25 cellular contexts compared by ENCODE assay signal in genomic region chr12:107282628-107283027, GRCh38.
"Had no signal": no experiment of that assay in that cellular context is flagged by ENCODE, and none has a peak within 500 bp of the region (broad histone marks: within the 10 kb centered on the region; RNA-seq: fewer than 3 reads in every experiment).

No MANE protein-coding gene starts in this region.

- H3K4me1 ChIP-seq: colonic mucosa, heart right ventricle, neural progenitor cell, parathyroid adenoma, psoas muscle, tibial nerve had no signal

- H2AFZ ChIP-seq: neural progenitor cell, parathyroid adenoma had no signal

- H3K4me2 ChIP-seq: neural progenitor cell had no signal

- H3K36me3 ChIP-seq: colonic mucosa, heart right ventricle, neural progenitor cell, tibial nerve had no signal

- H3K27me3 ChIP-seq: colonic mucosa, neural progenitor cell, tibial nerve had no signal

- H3K36me3 Mint-ChIP-seq: activated naive CD4-positive, alpha-beta T cell treated with anti-CD3 and anti-CD28 coated beads, Interleukin-2, amount 50 U/mL, for 24 hours; neural progenitor cell had no signal

- H3K27ac Mint-ChIP-seq: activated CD8-positive, alpha-beta T cell treated with anti-CD3 and anti-CD28 coated beads for 36 hours; activated naive CD4-positive, alpha-beta T cell treated with anti-CD3 and anti-CD28 coated beads, Interleukin-2, amount 50 U/mL, for 24 hours; activated T-helper 2 cell treated with anti-CD3 and anti-CD28 coated beads, Interferon-gamma antibody, Interleukin-2, Interleukin-4, amounts not matched to agents 10 μg/mL and 5 μg/mL and 100 μg/mL, durations not matched to agents 14 hours and 24 hours and 36 hours; neural progenitor cell; T-helper 17 cell had no signal

- H3K9me3 Mint-ChIP-seq: activated CD8-positive, alpha-beta T cell treated with anti-CD3 and anti-CD28 coated beads for 36 hours; activated naive CD4-positive, alpha-beta T cell treated with anti-CD3 and anti-CD28 coated beads, Interleukin-2, amount 50 U/mL, for 24 hours; neural progenitor cell had no signal

- H3K4me1 Mint-ChIP-seq: neural progenitor cell had no signal

- H3K27ac ChIP-seq: colonic mucosa, heart right ventricle, neural progenitor cell, parathyroid adenoma, psoas muscle, tibial nerve had no signal

- ATAC-seq: activated CD8-positive, alpha-beta T cell treated with anti-CD3 and anti-CD28 coated beads for 36 hours; esophagus mucosa; heart right ventricle; left cardiac atrium; left ventricle myocardium superior; naive thymus-derived CD8-positive, alpha-beta T cell; psoas muscle; right cardiac atrium; T-helper 17 cell had no signal

- FAIRE-seq: islet of Langerhans had no signal

- H3K9me3 ChIP-seq: colonic mucosa had no signal

- DNase-seq: activated CD4-positive, alpha-beta T cell treated with anti-CD3 and anti-CD28 coated beads, Interleukin-2, amount 50 U/mL, for 1 hour; activated CD8-positive, alpha-beta T cell treated with anti-CD3 and anti-CD28 coated beads for 36 hours; activated T-cell treated with anti-CD3 and anti-CD28 coated beads, Interleukin-2, amount 50 U/mL, for 48 hours; colonic mucosa; effector memory CD4-positive, alpha-beta T cell; foreskin melanocyte; heart right ventricle; left cardiac atrium; left ventricle myocardium superior; midbrain; naive thymus-derived CD8-positive, alpha-beta T cell; occipital lobe; psoas muscle; right cardiac atrium; stimulated activated CD4-positive, alpha-beta T cell treated with anti-CD3 and anti-CD28 coated beads, Interleukin-2, amount 100 ng/mL, for 48 hours; stimulated activated naive CD4-positive, alpha-beta T cell treated with Interleukin-2 at 50 U/mL for 16 hours; T-helper 17 cell; T1000 had no signal

- H3K4me3 Mint-ChIP-seq: activated CD8-positive, alpha-beta T cell treated with anti-CD3 and anti-CD28 coated beads for 36 hours; activated naive CD4-positive, alpha-beta T cell treated with anti-CD3 and anti-CD28 coated beads, Interleukin-2, amount 50 U/mL, for 24 hours; naive thymus-derived CD8-positive, alpha-beta T cell; neural progenitor cell; T-helper 17 cell had no signal

- H3K27me3 Mint-ChIP-seq: activated CD8-positive, alpha-beta T cell treated with anti-CD3 and anti-CD28 coated beads for 36 hours; activated naive CD4-positive, alpha-beta T cell treated with anti-CD3 and anti-CD28 coated beads, Interleukin-2, amount 50 U/mL, for 24 hours; T-helper 17 cell had no signal

- H3K4me3 ChIP-seq: colonic mucosa, heart right ventricle, neural progenitor cell, psoas muscle, tibial nerve had no signal

- H3K79me2 ChIP-seq: parathyroid adenoma had no signal
